In the genomic region with DNA sequence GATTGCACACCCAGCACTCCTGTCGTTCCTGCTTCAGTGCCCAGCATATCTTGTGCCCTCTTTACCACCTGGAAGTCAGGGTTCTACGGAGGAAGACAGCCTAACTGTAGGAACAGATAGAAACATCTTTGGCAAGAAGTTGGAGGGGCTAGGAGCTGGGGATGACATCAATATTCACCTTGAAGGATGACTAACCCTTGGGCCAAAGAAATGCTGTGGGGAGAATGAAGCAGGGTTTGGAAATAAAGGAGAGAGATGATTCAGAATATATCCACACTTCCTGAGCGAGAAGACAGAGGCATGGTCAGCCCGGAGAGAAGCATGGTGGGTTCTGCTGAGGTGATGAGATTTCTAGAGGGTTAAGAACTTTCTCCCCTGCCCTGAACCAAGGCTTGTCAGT, we compare ENCODE assay signal across 1 cellular context.
TF ChIP-seq lines count a peak whose summit lies in the region.

No MANE protein-coding gene starts in this region.

TF ChIP-seq in H1, 55 proteins besides CTCF, POLR2A, EP300 and RAD21:
- no peak for TF ChIP-seq BACH1 (IDR thresholded peaks at IDR 0.05; ENCODE audit: low read length)
- TF ChIP-seq TAF1 (IDR thresholded peaks at IDR 0.05; ENCODE audit: low read depth, low read length): no peak
- TF ChIP-seq POU5F1 (IDR thresholded peaks at IDR 0.05; ENCODE audit: low read depth, low read length): no peak
- TF ChIP-seq RNF2 (IDR thresholded peaks at IDR 0.05; ENCODE audit: borderline replicate concordance, low read depth, low read length, missing control alignments, poor library complexity, severe bottlenecking): no peak
- TF ChIP-seq SP4 (IDR thresholded peaks at IDR 0.05; ENCODE audit: low read length): no peak
TF ChIP-seq in H1: peak in this region for 0.
